27 cellular contexts compared by ENCODE assay signal in the genomic region with DNA sequence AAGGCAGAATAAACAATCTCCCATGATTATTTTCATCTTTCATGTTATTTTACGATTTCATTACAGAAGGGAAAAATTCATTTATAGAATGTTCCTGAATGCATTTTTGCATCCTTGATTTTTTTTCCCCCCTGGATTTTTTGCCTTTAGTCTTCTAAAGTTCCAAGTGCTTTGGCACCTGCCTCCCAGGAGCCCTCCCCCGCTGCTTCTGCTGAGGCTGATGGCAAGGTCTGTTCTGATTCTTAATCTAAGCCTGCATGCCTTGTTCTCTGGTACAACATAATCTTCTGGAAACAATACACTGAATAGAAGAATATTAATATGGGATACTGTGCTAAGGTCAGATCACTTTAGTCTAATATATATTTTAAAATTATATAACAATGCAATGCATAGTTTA.
"Had no signal": no experiment of that assay in that cellular context is flagged by ENCODE, and none has a peak within 500 bp of the region (broad histone marks: within the 10 kb centered on the region; RNA-seq: fewer than 3 reads in every experiment).

No MANE protein-coding gene starts in this region.

- H3K4me3 ChIP-seq: esophagus squamous epithelium, hepatocyte, ovary, prostate gland, right atrium auricular region, smooth muscle cell, transverse colon had no signal

- H3K27me3 Mint-ChIP-seq: activated naive CD4-positive, alpha-beta T cell treated with anti-CD3 and anti-CD28 coated beads, Interleukin-2, amount 10 ng/mL, durations not matched to agents 7 days and 5 days; central memory CD8-positive, alpha-beta T cell; naive B cell; stimulated activated naive B cell treated with anti-CD40 and anti-IgM and Interleukin-4, amounts not matched to agents 10 μg/mL and 1 μg/mL and 100 μg/mL, for 72 hours had no signal

- H3K4me1 ChIP-seq: esophagus squamous epithelium, prostate gland, right atrium auricular region, transverse colon had no signal

- H3K4me1 Mint-ChIP-seq: activated naive CD4-positive, alpha-beta T cell treated with anti-CD3 and anti-CD28 coated beads, Interleukin-2, amount 10 ng/mL, durations not matched to agents 7 days and 5 days; central memory CD8-positive, alpha-beta T cell; mesothelial cell of epicardium; naive B cell; nephron progenitor cell had no signal

- ATAC-seq: left cardiac atrium; stimulated activated naive B cell treated with anti-CD40 and anti-IgM and Interleukin-4, amounts not matched to agents 10 μg/mL and 1 μg/mL and 100 μg/mL, for 72 hours had no signal

- H3K9me3 ChIP-seq: esophagus squamous epithelium, ovary, prostate gland, right atrium auricular region, transverse colon had no signal

- H3K36me3 ChIP-seq: ovary had no signal

- H3K4me3 Mint-ChIP-seq: activated naive CD4-positive, alpha-beta T cell treated with anti-CD3 and anti-CD28 coated beads, Interleukin-2, amount 10 ng/mL, durations not matched to agents 7 days and 5 days; activated T-helper 1 cell treated with anti-CD3 and anti-CD28 coated beads, Interleukin-12 subunit alpha, Interleukin-12 subunit beta, Interleukin-2, Interleukin-4 antibody, amounts not matched to agents 30 ng/mL and 10 ng/mL and 1 ng/mL, durations not matched to agents 14 hours and 24 hours and 36 hours; central memory CD8-positive, alpha-beta T cell; mesothelial cell of epicardium; naive B cell; nephron progenitor cell; stimulated activated naive B cell treated with anti-CD40 and anti-IgM and Interleukin-4, amounts not matched to agents 10 μg/mL and 1 μg/mL and 100 μg/mL, for 72 hours had no signal

- H3K27ac Mint-ChIP-seq: activated naive CD4-positive, alpha-beta T cell treated with anti-CD3 and anti-CD28 coated beads, Interleukin-2, amount 10 ng/mL, durations not matched to agents 7 days and 5 days; activated T-helper 1 cell treated with anti-CD3 and anti-CD28 coated beads, Interleukin-12 subunit alpha, Interleukin-12 subunit beta, Interleukin-2, Interleukin-4 antibody, amounts not matched to agents 30 ng/mL and 10 ng/mL and 1 ng/mL, durations not matched to agents 14 hours and 24 hours and 36 hours; mesothelial cell of epicardium; nephron progenitor cell; stimulated activated naive B cell treated with anti-CD40 and anti-IgM and Interleukin-4, amounts not matched to agents 10 μg/mL and 1 μg/mL and 100 μg/mL, for 72 hours had no signal

- H3K27me3 ChIP-seq: esophagus squamous epithelium, hepatocyte, ovary, right atrium auricular region, transverse colon had no signal

- H3K27ac ChIP-seq: epithelial cell of prostate, esophagus squamous epithelium, hepatocyte, ovary, prostate gland, right atrium auricular region, transverse colon had no signal

- H3K9me3 Mint-ChIP-seq: activated naive CD4-positive, alpha-beta T cell treated with anti-CD3 and anti-CD28 coated beads, Interleukin-2, amount 10 ng/mL, durations not matched to agents 7 days and 5 days; activated T-helper 1 cell treated with anti-CD3 and anti-CD28 coated beads, Interleukin-12 subunit alpha, Interleukin-12 subunit beta, Interleukin-2, Interleukin-4 antibody, amounts not matched to agents 30 ng/mL and 10 ng/mL and 1 ng/mL, durations not matched to agents 14 hours and 24 hours and 36 hours; central memory CD8-positive, alpha-beta T cell; mesothelial cell of epicardium; naive B cell; nephron progenitor cell; stimulated activated naive B cell treated with anti-CD40 and anti-IgM and Interleukin-4, amounts not matched to agents 10 μg/mL and 1 μg/mL and 100 μg/mL, for 72 hours had no signal

- H3K79me2 ChIP-seq: hepatocyte had no signal

- H2AFZ ChIP-seq: hepatocyte had no signal

- H3K4me2 ChIP-seq: hepatocyte, smooth muscle cell had no signal

- DNase-seq: activated CD4-positive, alpha-beta T cell treated with anti-CD3 and anti-CD28 coated beads for 4 hours; activated CD4-positive, alpha-beta T cell treated with anti-CD3 and anti-CD28 coated beads, Interleukin-2, amount 50 U/mL, for 4 hours; activated CD8-positive, alpha-beta memory T cell treated with anti-CD3 and anti-CD28 coated beads, Interleukin-2, amount 50 U/mL, for 4 hours; activated effector memory CD4-positive, alpha-beta T cell treated with anti-CD3 and anti-CD28 coated beads, Interleukin-2, amount 50 U/mL, for 16 hours; activated naive CD4-positive, alpha-beta T cell treated with anti-CD3 and anti-CD28 coated beads, Interleukin-2, amount 10 ng/mL, durations not matched to agents 7 days and 5 days; activated T-cell treated with anti-CD3 and anti-CD28 coated beads, Interleukin-2, amount 50 U/mL, for 1 hour; dermis blood vessel endothelial cell; effector CD4-positive, alpha-beta T cell; esophagus squamous epithelium; foreskin melanocyte; left cardiac atrium; naive B cell; nephron progenitor cell; ovary; stimulated activated CD4-positive, alpha-beta T cell treated with anti-CD3 and anti-CD28 coated beads, Interleukin-1b, Interleukin-23, amount 100 ng/mL, for 48 hours; stimulated activated CD4-positive, alpha-beta T cell treated with anti-CD3 and anti-CD28 coated beads, Interleukin-4, amount 100 ng/mL, for 4 hours; stimulated activated CD8-positive, alpha-beta memory T cell treated with anti-CD3 and anti-CD28 coated beads, Interleukin-4, amount 100 ng/mL, for 48 hours; stimulated activated naive B cell treated with anti-CD40 and anti-IgM and Interleukin-4, amounts not matched to agents 10 μg/mL and 1 μg/mL and 100 μg/mL, for 72 hours; transverse colon had no signal
